Comparison of ENCODE assay signal across 13 cellular contexts in genomic region chr12:95017482-95017881, GRCh38. TPM values are rescaled to one million over a fixed set of nuclear protein-coding genes. Genes with fewer than 3 reads are reported as not detected.
A peak's percentile ranks its signal among the peaks of the same experiment; 100 is the strongest.
DNase-seq lines count a peak whose midpoint lies in the region; ATAC-seq and TF ChIP-seq lines count a peak whose summit lies in the region.
"Had no signal": no experiment of that assay in that cellular context is flagged by ENCODE, and none has a peak within 500 bp of the region (broad histone marks: within the 10 kb centered on the region; RNA-seq: fewer than 3 reads in every experiment).

No MANE protein-coding gene starts in this region.

- H3K4me3 ChIP-seq in SK-N-SH (ENCODE audit: low read depth in 2 of 2, low read length in 1 of 2) (no peak overlapping the region), OCI-LY3 (ENCODE audit: low read length) (no peak overlapping the region)
- H3K4me3 ChIP-seq: BLaER1 treated with 17β-estradiol and CSF1 and Interleukin-3, amounts not matched to agents 10 nM and 100 nM had no signal

- no peak for TF ChIP-seq EP300 in SK-N-SH (IDR thresholded peaks at IDR 0.05; ENCODE audit: borderline replicate concordance in 1 of 2, low read depth in 1 of 2, low read length in 1 of 2)

- CTCF ChIA-PET in SK-N-SH (lab: Yijun Ruan, JAX) = no interaction called here

- POLR2A ChIA-PET in SK-N-SH (lab: Yijun Ruan, JAX) = interaction anchor here (0.6 kb wide), 1 partner anchor 483 kb away, joined by 3 read pairs; no protein-coding TSS in a partner anchor

- TF ChIP-seq CTCF in SK-N-SH (IDR thresholded peaks at IDR 0.05) (no peak), OCI-LY3 (IDR thresholded peaks at IDR 0.05; ENCODE audit: low read depth, low read length) (no peak)

- DNase-seq in SK-N-SH (no peak), fibroblast of gingiva (ENCODE audit: low read depth) (peak; percentile 11), OCI-M1 (lab: John Stamatoyannopoulos, UW) (no peak), erythroblast (lab: John Stamatoyannopoulos, UW) (no peak)
- DNase-seq: 8988T; Calu3; CD4-positive, alpha-beta T cell; DMS 273 treated with DMSO at 0.1 percent for 48 hours; IMR-90 had no signal

- H3K9ac ChIP-seq in SK-N-SH = no peak overlapping the region
- no peak overlapping the region for H3K9ac ChIP-seq in OCI-LY3 (ENCODE audit: low read length)
- H3K9ac ChIP-seq: BLaER1 treated with 17β-estradiol and CSF1 and Interleukin-3, amounts not matched to agents 10 nM and 100 nM had no signal

- peaks cover 3% of the 10 kb centered on the region for H3F3A ChIP-seq in SK-N-SH (replicated peaks; ENCODE audit: insufficient read depth)

- H4K20me1 ChIP-seq in SK-N-SH (ENCODE audit: insufficient read depth) (no peaks in the 10 kb centered on the region), OCI-LY3 (ENCODE audit: insufficient read depth, low read length) (no peaks in the 10 kb centered on the region)
- H4K20me1 ChIP-seq: BLaER1 treated with 17β-estradiol and CSF1 and Interleukin-3, amounts not matched to agents 10 nM and 100 nM had no signal

- ATAC-seq in SK-N-SH treated with all-trans-retinoic acid at 6 μM for 48 hours = peak; percentile 72
- no peak for ATAC-seq in HG03108 (IDR thresholded peaks at IDR 0.05; ENCODE audit: unreplicated experiment)

- TF ChIP-seq POLR2A in erythroblast (IDR thresholded peaks at IDR 0.05; ENCODE audit: low read length) = no peak

- no peaks in the 10 kb centered on the region for H3K79me2 ChIP-seq in SK-N-SH (ENCODE audit: insufficient read depth)
- H3K79me2 ChIP-seq in OCI-LY3 (ENCODE audit: low read length) = no peaks in the 10 kb centered on the region

- H3K9me2 ChIP-seq in SK-N-SH = no peaks in the 10 kb centered on the region

- no peaks in the 10 kb centered on the region for H3K4me1 ChIP-seq in SK-N-SH (ENCODE audit: control insufficient read depth in 1 of 2, insufficient read depth in 2 of 2, low read depth in 1 of 2, low read length in 1 of 2)
- peaks cover 14% of the 10 kb centered on the region for H3K4me1 ChIP-seq in OCI-LY3 (ENCODE audit: low read length)

- H3K4me2 ChIP-seq in SK-N-SH = no peak overlapping the region
- peak overlapping the region; percentile 45 for H3K4me2 ChIP-seq in OCI-LY3 (ENCODE audit: low read length)

- H3K27ac ChIP-seq in SK-N-SH (ENCODE audit: low read depth in 2 of 2, low read length in 1 of 2) (no peak overlapping the region; a peak in 1 of 4 replicates), OCI-LY3 (ENCODE audit: low read length) (no peak overlapping the region)
- H3K27ac ChIP-seq: BLaER1 treated with 17β-estradiol and CSF1 and Interleukin-3, amounts not matched to agents 10 nM and 100 nM had no signal

- H3K36me3 ChIP-seq in SK-N-SH (replicated peaks in 1 of 2; ENCODE audit: control insufficient read depth in 1 of 2, insufficient read depth in 2 of 2, low read length in 1 of 2) = peaks cover 0 to 24% of the 10 kb centered on the region in 2 experiments
- peaks cover 2% of the 10 kb centered on the region for H3K36me3 ChIP-seq in OCI-LY3 (replicated peaks; ENCODE audit: low read depth, low read length)

- H3K27me3 ChIP-seq in SK-N-SH (ENCODE audit: insufficient read depth) (no peaks in the 10 kb centered on the region), OCI-LY3 (ENCODE audit: low read depth, low read length) (no peaks in the 10 kb centered on the region)
- H3K27me3 ChIP-seq: BLaER1 treated with 17β-estradiol and CSF1 and Interleukin-3, amounts not matched to agents 10 nM and 100 nM had no signal

- H3K9me3 ChIP-seq in SK-N-SH (no peaks in the 10 kb centered on the region), OCI-LY3 (ENCODE audit: insufficient read depth, low read length) (no peaks in the 10 kb centered on the region)

- H2AFZ ChIP-seq in SK-N-SH (ENCODE audit: low read depth) (no peak overlapping the region), OCI-LY3 (ENCODE audit: low read depth, low read length) (no peak overlapping the region)

- TF ChIP-seq RAD21 in SK-N-SH (IDR thresholded peaks at IDR 0.05; ENCODE audit: low read length) = no peak

- WGBS in SK-N-SH (ENCODE audit: low lambda C conversion rate) = 38% methylated on average over 1 of the region's 1 CpG

TF ChIP-seq in SK-N-SH treated with all-trans-retinoic acid at 6 μM for 48 hours, 23 proteins besides CTCF, POLR2A, EP300 and RAD21 (continues in another document):
- TF ChIP-seq TOX (CRISPR knock-in tag; IDR thresholded peaks at IDR 0.05; ENCODE audit: borderline replicate concordance) (no peak), TCF4 (CRISPR knock-in tag; IDR thresholded peaks at IDR 0.05; ENCODE audit: borderline replicate concordance) (no peak), ZNF565 (CRISPR knock-in tag; conservative IDR thresholded peaks at IDR 0.05; ENCODE audit: low read depth) (no peak), TSHZ2 (CRISPR knock-in tag; IDR thresholded peaks at IDR 0.05) (no peak), OSR1 (CRISPR knock-in tag; IDR thresholded peaks at IDR 0.05) (no peak), ESRRG (CRISPR knock-in tag; IDR thresholded peaks at IDR 0.05) (no peak), ZFP30 (CRISPR knock-in tag; IDR thresholded peaks at IDR 0.05) (no peak), ZNF8 (CRISPR knock-in tag; IDR thresholded peaks at IDR 0.05) (no peak), GLIS3 (CRISPR knock-in tag; IDR thresholded peaks at IDR 0.05) (no peak), CSDC2 (CRISPR knock-in tag; IDR thresholded peaks at IDR 0.05) (no peak), PPARA (CRISPR knock-in tag; IDR thresholded peaks at IDR 0.05; ENCODE audit: borderline replicate concordance) (no peak), ZC3H10 (CRISPR knock-in tag; IDR thresholded peaks at IDR 0.05) (no peak)

TF ChIP-seq in SK-N-SH, 30 proteins besides CTCF, POLR2A, EP300 and RAD21:
- no peak for TF ChIP-seq RFX5 (IDR thresholded peaks at IDR 0.05; ENCODE audit: low read length)
- TF ChIP-seq FOXM1 (IDR thresholded peaks at IDR 0.05; ENCODE audit: low read depth) = no peak
- TF ChIP-seq GABPA (IDR thresholded peaks at IDR 0.05; ENCODE audit: low read depth) = no peak
TF ChIP-seq in SK-N-SH: peak in this region for 0.

RNA-seq across cellular contexts. Expression of gene NDUFA12, which starts 14.0 kb away (rescaled TPM):
- polyA plus RNA-seq in SK-N-SH (2012; rRNA removed) = 106 and 130 TPM in 2 replicates
- 156 and 173 TPM in 2 replicates for polyA plus RNA-seq in SK-N-SH (2012; cell fraction: cytosol; rRNA removed)
- polyA plus RNA-seq in SK-N-SH (2012; cell fraction: nucleus; rRNA removed) = 22.6 and 36.1 TPM in 2 replicates

RNA-seq across cellular contexts. Expression of gene NR2C1, which starts 55.9 kb away (rescaled TPM):
- polyA plus RNA-seq in SK-N-SH (2012; rRNA removed) = 15.9 and 19.1 TPM in 2 replicates
- 7.6 and 9.0 TPM in 2 replicates for polyA plus RNA-seq in SK-N-SH (2012; cell fraction: cytosol; rRNA removed)
- 45.0 and 103 TPM in 2 replicates for polyA plus RNA-seq in SK-N-SH (2012; cell fraction: nucleus; rRNA removed)
